ENCODE assay signal across 23 cellular contexts in the genomic region with DNA sequence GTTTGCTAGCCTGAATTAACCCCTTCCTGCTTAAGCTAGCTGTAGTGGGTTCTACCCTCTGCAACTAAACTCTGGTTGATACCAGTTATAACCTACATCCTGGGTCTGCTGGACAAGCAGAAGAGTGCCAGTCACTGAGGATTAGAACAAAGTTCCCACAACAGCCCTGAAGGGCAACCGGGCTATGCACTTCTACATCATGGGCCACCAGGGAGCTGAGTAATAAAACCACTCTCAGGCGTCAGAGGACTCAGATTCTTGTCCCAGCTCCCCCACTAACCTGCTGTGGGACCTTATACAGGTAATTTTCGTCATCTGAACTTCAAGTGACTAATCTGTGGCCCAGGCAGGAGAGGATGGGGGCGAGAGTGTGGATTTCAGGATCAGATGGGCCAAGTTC. TPM values are rescaled to one million over a fixed set of nuclear protein-coding genes. Genes with fewer than 3 reads are reported as not detected.
DNase-seq lines count a peak whose midpoint lies in the region; ATAC-seq and TF ChIP-seq lines count a peak whose summit lies in the region.
"Had no signal": no experiment of that assay in that cellular context is flagged by ENCODE, and none has a peak within 500 bp of the region (broad histone marks: within the 10 kb centered on the region; RNA-seq: fewer than 3 reads in every experiment).

No MANE protein-coding gene starts in this region.

- H3K27me3 ChIP-seq in smooth muscle cell (ENCODE audit: low read depth) (no peaks in the 10 kb centered on the region), ascending aorta (no peaks in the 10 kb centered on the region)
- H3K27me3 ChIP-seq: heart left ventricle, right lobe of liver had no signal

- peaks cover 10% of the 10 kb centered on the region for H3K4me1 Mint-ChIP-seq in activated naive CD8-positive, alpha-beta T cell treated with anti-CD3 and anti-CD28 coated beads, Interleukin-2, amount 50 U/mL, for 24 hours
- H3K4me1 Mint-ChIP-seq: activated naive CD4-positive, alpha-beta T cell treated with anti-CD3 and anti-CD28 coated beads, Interleukin-2, amount 50 U/mL, for 24 hours; mesothelial cell of epicardium had no signal

- DNase-seq in activated CD4-positive, alpha-beta T cell treated with anti-CD3 and anti-CD28 coated beads for 48 hours = peak; percentile 26
- no peak for DNase-seq in activated CD4-positive, alpha-beta T cell treated with anti-CD3 and anti-CD28 coated beads, Interleukin-2, amount 50 U/mL, for 1 hour
- DNase-seq in Daoy (ENCODE audit: low read depth) = peak; percentile 31
- DNase-seq in activated naive CD8-positive, alpha-beta T cell treated with anti-CD3 and anti-CD28 coated beads, Interleukin-2, amount 50 U/mL, for 24 hours = peak; percentile 3
- DNase-seq in smooth muscle cell (lab: John Stamatoyannopoulos, UW; ENCODE audit: unreplicated experiment) = no peak
- DNase-seq in ascending aorta (ENCODE audit: low spot score in 2 of 2) = no peak
- DNase-seq in omental fat pad (ENCODE audit: low spot score) = no peak
- no peak for DNase-seq in HPDE6-E6E7 (ENCODE audit: extremely low spot score)
- DNase-seq: activated CD4-positive, CD25-positive, alpha-beta regulatory T cell treated with anti-CD3 and anti-CD28 coated beads, Interleukin-2, amount 50 U/mL, for 72 hours; heart left ventricle; left lung; NCI-H1436; NCI-H524; right lobe of liver; T-helper 9 cell had no signal

- H3K27me3 Mint-ChIP-seq in activated naive CD8-positive, alpha-beta T cell treated with anti-CD3 and anti-CD28 coated beads, Interleukin-2, amount 50 U/mL, for 24 hours = no peaks in the 10 kb centered on the region

- H3K36me3 ChIP-seq in smooth muscle cell (ENCODE audit: low read depth) (no peaks in the 10 kb centered on the region), ascending aorta (no peaks in the 10 kb centered on the region)
- H3K36me3 ChIP-seq: heart left ventricle, left lung, right lobe of liver had no signal

- H3K9ac ChIP-seq in smooth muscle cell (ENCODE audit: low read depth) = peak overlapping the region; percentile 32

- peak; percentile 86 for ATAC-seq in activated naive CD8-positive, alpha-beta T cell treated with anti-CD3 and anti-CD28 coated beads, Interleukin-2, amount 50 U/mL, for 24 hours
- no peak for ATAC-seq in omental fat pad (ENCODE audit: low FRiP score)
- ATAC-seq: A549, heart left ventricle, left lung, right lobe of liver, SK-N-SH treated with all-trans-retinoic acid at 6 μM for 48 hours had no signal

- WGBS in smooth muscle cell (ENCODE audit: low lambda C conversion rate) = 40% methylated on average over 4 of the region's 4 CpGs

- H3F3A ChIP-seq in smooth muscle cell (ENCODE audit: low read depth) = no peaks in the 10 kb centered on the region

- intact Hi-C loops in ascending aorta (cut with DNase I) = no loop called here

- peak overlapping the region; percentile 22 for H3K4me2 ChIP-seq in smooth muscle cell
- H3K4me2 ChIP-seq: A549 had no signal

- H3K9me3 ChIP-seq in smooth muscle cell (replicated peaks; ENCODE audit: low read depth) = no peaks in the 10 kb centered on the region
- no peaks in the 10 kb centered on the region for H3K9me3 ChIP-seq in ascending aorta
- H3K9me3 ChIP-seq: right lobe of liver had no signal

- TF ChIP-seq CTCF in smooth muscle cell (IDR thresholded peaks at IDR 0.05; ENCODE audit: borderline replicate concordance, insufficient read depth, poor library complexity, severe bottlenecking) = no peak
- TF ChIP-seq CTCF in ascending aorta (IDR thresholded peaks at IDR 0.05) = no peak
- TF ChIP-seq CTCF in omental fat pad (IDR thresholded peaks at IDR 0.05) = no peak

- no peak overlapping the region for H2AFZ ChIP-seq in smooth muscle cell (ENCODE audit: low read depth)

- H3K4me1 ChIP-seq in smooth muscle cell (ENCODE audit: low read depth) (no peaks in the 10 kb centered on the region), ascending aorta (peaks cover 0 to 1% of the 10 kb centered on the region in 2 donors)
- H3K4me1 ChIP-seq: heart left ventricle, left lung, right lobe of liver had no signal

- H3K27ac ChIP-seq in smooth muscle cell (ENCODE audit: low read depth) (peak overlapping the region; percentile 67), ascending aorta (no peak overlapping the region)
- H3K27ac ChIP-seq: C4-2B, heart left ventricle, left lung, right lobe of liver, RWPE1 had no signal

- no peak overlapping the region for H3K27ac Mint-ChIP-seq in activated naive CD8-positive, alpha-beta T cell treated with anti-CD3 and anti-CD28 coated beads, Interleukin-2, amount 50 U/mL, for 24 hours
- H3K27ac Mint-ChIP-seq: activated naive CD4-positive, alpha-beta T cell treated with anti-CD3 and anti-CD28 coated beads, Interleukin-2, amount 50 U/mL, for 24 hours; dendritic cell treated with granulocyte-macrophage colony-stimulating factor and Interleukin-4, amounts not matched to agents 40 ng/mL and 50 ng/mL, for 4 days; mesothelial cell of epicardium; natural killer cell treated with Interleukin-12 subunit alpha and Interleukin-12 subunit beta and Interleukin-15 and Interleukin-18, amount 100 ng/mL, for 72 hours had no signal

- H3K4me3 Mint-ChIP-seq in activated naive CD8-positive, alpha-beta T cell treated with anti-CD3 and anti-CD28 coated beads, Interleukin-2, amount 50 U/mL, for 24 hours = no peak overlapping the region
- H3K4me3 Mint-ChIP-seq: activated naive CD4-positive, alpha-beta T cell treated with anti-CD3 and anti-CD28 coated beads, Interleukin-2, amount 50 U/mL, for 24 hours; dendritic cell treated with granulocyte-macrophage colony-stimulating factor and Interleukin-4, amounts not matched to agents 40 ng/mL and 50 ng/mL, for 4 days; mesothelial cell of epicardium; natural killer cell treated with Interleukin-12 subunit alpha and Interleukin-12 subunit beta and Interleukin-15 and Interleukin-18, amount 100 ng/mL, for 72 hours had no signal

- H3K9me3 Mint-ChIP-seq in activated naive CD8-positive, alpha-beta T cell treated with anti-CD3 and anti-CD28 coated beads, Interleukin-2, amount 50 U/mL, for 24 hours = peaks cover 2% of the 10 kb centered on the region
- H3K9me3 Mint-ChIP-seq: activated naive CD4-positive, alpha-beta T cell treated with anti-CD3 and anti-CD28 coated beads, Interleukin-2, amount 50 U/mL, for 24 hours had no signal

- H3K79me2 ChIP-seq in smooth muscle cell (ENCODE audit: low read depth) = no peaks in the 10 kb centered on the region

- no peaks in the 10 kb centered on the region for H3K36me3 Mint-ChIP-seq in activated naive CD8-positive, alpha-beta T cell treated with anti-CD3 and anti-CD28 coated beads, Interleukin-2, amount 50 U/mL, for 24 hours (ENCODE audit: low read depth)
- H3K36me3 Mint-ChIP-seq: activated naive CD4-positive, alpha-beta T cell treated with anti-CD3 and anti-CD28 coated beads, Interleukin-2, amount 50 U/mL, for 24 hours; natural killer cell treated with Interleukin-12 subunit alpha and Interleukin-12 subunit beta and Interleukin-15 and Interleukin-18, amount 100 ng/mL, for 72 hours had no signal

- no peaks in the 10 kb centered on the region for H4K20me1 ChIP-seq in smooth muscle cell (ENCODE audit: low read depth)

- H3K4me3 ChIP-seq in smooth muscle cell (no peak overlapping the region), ascending aorta (no peak overlapping the region)
- H3K4me3 ChIP-seq: A549, heart left ventricle, left lung, right lobe of liver had no signal

RNA-seq across cellular contexts. Expression of gene EYA2, which starts 56.8 kb away (rescaled TPM):
- total RNA-seq in Daoy (2014; rRNA removed; shearing (Covaris generic)) = 1.7 and 3.8 TPM in 2 replicates
- total RNA-seq in smooth muscle cell = 1.3 and 3.4 TPM in 2 replicates
- 0.98 and 2.9 TPM in 2 replicates for polyA plus RNA-seq in smooth muscle cell
- 15.4 TPM for total RNA-seq in ascending aorta
- 10 to 100 TPM in 1 of 4 donors, 1 to 10 TPM in 3; 8.9 to 18.0 (median 9.5) TPM for total RNA-seq in omental fat pad

Comparison
In these comparisons a context has a peak if more than half of its experiments do, and no peak if none do; other contexts are left out.
1. DNase-seq: peak in activated CD4-positive, alpha-beta T cell treated with anti-CD3 and anti-CD28 coated beads for 48 hours (single experiment), Daoy (single experiment) and activated naive CD8-positive, alpha-beta T cell treated with anti-CD3 and anti-CD28 coated beads, Interleukin-2, amount 50 U/mL, for 24 hours (single experiment); none in activated CD4-positive, alpha-beta T cell treated with anti-CD3 and anti-CD28 coated beads, Interleukin-2, amount 50 U/mL, for 1 hour (single experiment), smooth muscle cell (single experiment), ascending aorta (0 of 2), omental fat pad (single experiment) and HPDE6-E6E7 (single experiment).